In the genomic region with DNA sequence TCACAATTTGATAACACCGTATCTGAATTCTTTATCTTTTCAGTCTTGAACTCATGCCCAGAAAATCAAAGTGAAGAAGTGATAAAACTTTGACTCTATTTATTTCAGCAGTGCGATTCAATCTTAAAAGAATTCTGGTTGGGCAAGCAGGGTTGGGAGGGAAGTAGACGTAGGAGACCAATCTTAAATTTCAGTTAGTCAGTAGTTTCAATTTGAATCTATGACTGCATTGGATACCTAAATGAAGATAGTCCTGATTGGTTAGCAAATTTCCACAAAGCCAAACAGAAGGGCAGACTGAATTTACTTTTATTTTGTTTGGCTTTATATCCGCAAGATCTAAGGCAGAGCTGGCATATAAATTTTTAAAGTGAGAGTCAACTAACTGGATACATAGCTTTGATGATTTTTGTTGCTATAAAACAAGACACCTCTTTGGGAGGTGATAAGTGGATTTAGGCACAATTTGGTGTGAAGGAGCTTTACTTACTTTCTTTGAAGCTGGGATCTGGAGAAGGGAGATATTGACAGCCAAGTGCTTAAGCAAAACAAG, we compare ENCODE assay signal across 15 cellular contexts. TPM values are rescaled to one million over a fixed set of nuclear protein-coding genes. Genes with fewer than 3 reads are reported as not detected.
A peak's percentile ranks its signal among the peaks of the same experiment; 100 is the strongest.
DNase-seq lines count a peak whose midpoint lies in the region; ATAC-seq, FAIRE-seq and TF ChIP-seq lines count a peak whose summit lies in the region.
"Had no signal": no experiment of that assay in that cellular context is flagged by ENCODE, and none has a peak within 500 bp of the region (broad histone marks: within the 10 kb centered on the region; RNA-seq: fewer than 3 reads in every experiment).

No MANE protein-coding gene starts in this region.

- intact Hi-C loops in pancreas (cut with DNase I): no loop called here
- intact Hi-C loops in dorsolateral prefrontal cortex (cut with DNase I): no loop called here

- H3K4me3 Mint-ChIP-seq in T-helper 2 cell treated with Interferon-gamma antibody and Interleukin-4, amounts not matched to agents 5 μg/mL and 100 μg/mL, for 36 hours: no peak overlapping the region
- H3K4me3 Mint-ChIP-seq: activated CD4-positive, alpha-beta memory T cell treated with anti-CD3 and anti-CD28 coated beads, Interleukin-2, amount 10 ng/mL, durations not matched to agents 7 days and 5 days; IgD-negative memory B cell had no signal

- H3K9ac ChIP-seq in iPS-18a (ENCODE audit: low read length): no peak overlapping the region

- no peaks in the 10 kb centered on the region for H3K4me1 Mint-ChIP-seq in T-helper 2 cell treated with Interferon-gamma antibody and Interleukin-4, amounts not matched to agents 5 μg/mL and 100 μg/mL, for 36 hours (ENCODE audit: low read depth)
- H3K4me1 Mint-ChIP-seq: activated CD4-positive, alpha-beta memory T cell treated with anti-CD3 and anti-CD28 coated beads, Interleukin-2, amount 10 ng/mL, durations not matched to agents 7 days and 5 days; IgD-negative memory B cell had no signal

- H3K4me1 ChIP-seq in ACC112 (ENCODE audit: control insufficient read depth, insufficient read depth, low read length, unreplicated experiment): peaks cover 4% of the 10 kb centered on the region
- H3K4me1 ChIP-seq in iPS-18a (ENCODE audit: control insufficient read depth, low read depth, low read length): peaks cover 43% of the 10 kb centered on the region
- H3K4me1 ChIP-seq in pancreas: no peaks in the 10 kb centered on the region

- TF ChIP-seq CTCF in pancreas (IDR thresholded peaks at IDR 0.05) (no peak), dorsolateral prefrontal cortex (IDR thresholded peaks at IDR 0.05 in 54 of 56, conservative IDR thresholded peaks at IDR 0.05 in 2 of 56; ENCODE audit: low read depth in 1 of 56, partially characterized antibody in 56 of 56) (no peak)

- H3K36me3 ChIP-seq in ACC112 (ENCODE audit: insufficient read depth, low read length) (no peaks in the 10 kb centered on the region), iPS-18a (ENCODE audit: control insufficient read depth, low read depth, low read length) (no peaks in the 10 kb centered on the region), pancreas (no peaks in the 10 kb centered on the region)
- H3K36me3 ChIP-seq: brain microvascular endothelial cell had no signal

- H3K4me3 ChIP-seq in ACC112 (ENCODE audit: low read depth, low read length) (peak overlapping the region; percentile 88), iPS-18a (ENCODE audit: low read length) (peak overlapping the region; percentile 87), pancreas (no peak overlapping the region), dorsolateral prefrontal cortex (peak overlapping the region in 26 of 59 donors; percentile 2 to 74 (median 63))
- H3K4me3 ChIP-seq: skin epidermis had no signal

- WGBS in pancreas, 2 donors: 22 to 27% methylated on average over 4 of the region's 4 CpGs

- H2AFZ ChIP-seq in ACC112 (ENCODE audit: low read length, unreplicated experiment): peak overlapping the region; percentile 29

- DNase-seq in amniotic epithelial cell (ENCODE audit: low read depth): peak; percentile 54
- DNase-seq in pancreas: no peak
- no peak for DNase-seq in dorsolateral prefrontal cortex
- no peak for DNase-seq in medulla oblongata (ENCODE audit: extremely low spot score)
- DNase-seq in GM19239 (ENCODE audit: insufficient read length, low spot score): no peak
- DNase-seq in T-helper 2 cell treated with Interferon-gamma antibody and Interleukin-4, amounts not matched to agents 5 μg/mL and 100 μg/mL, for 36 hours (ENCODE audit: low spot score): no peak
- DNase-seq: activated CD4-positive, alpha-beta memory T cell treated with anti-CD3 and anti-CD28 coated beads, Interleukin-2, amount 10 ng/mL, durations not matched to agents 7 days and 5 days; activated effector memory CD4-positive, alpha-beta T cell treated with anti-CD3 and anti-CD28 coated beads, Interleukin-2, amount 50 U/mL, for 16 hours; brain microvascular endothelial cell; T-helper 9 cell; trophoblast cell had no signal

- ATAC-seq in pancreas: peak in 1 of 4 donors; percentile 26

- no peaks in the 10 kb centered on the region for H3K79me2 ChIP-seq in ACC112 (ENCODE audit: control insufficient read depth, insufficient read depth, low read length, unreplicated experiment)

- peak; percentile 20 for FAIRE-seq in pancreas (lab: Jason Lieb, UNC)
- FAIRE-seq in GM19239 (lab: Jason Lieb, UNC): no peak

- no peak overlapping the region for H3K27ac ChIP-seq in ACC112 (ENCODE audit: low read depth, low read length)
- no peak overlapping the region for H3K27ac ChIP-seq in iPS-18a (ENCODE audit: low read length)
- peak overlapping the region in 1 of 4 donors; percentile 37 for H3K27ac ChIP-seq in pancreas
- peak overlapping the region in 4 of 59 donors; percentile 32 to 41 (median 38) for H3K27ac ChIP-seq in dorsolateral prefrontal cortex
- H3K27ac ChIP-seq: brain microvascular endothelial cell, skin epidermis had no signal

- peaks cover 12% of the 10 kb centered on the region for H3K27me3 Mint-ChIP-seq in T-helper 2 cell treated with Interferon-gamma antibody and Interleukin-4, amounts not matched to agents 5 μg/mL and 100 μg/mL, for 36 hours (ENCODE audit: low read depth)

- H3K27ac Mint-ChIP-seq in T-helper 2 cell treated with Interferon-gamma antibody and Interleukin-4, amounts not matched to agents 5 μg/mL and 100 μg/mL, for 36 hours: no peak overlapping the region
- H3K27ac Mint-ChIP-seq: activated CD4-positive, alpha-beta memory T cell treated with anti-CD3 and anti-CD28 coated beads, Interleukin-2, amount 10 ng/mL, durations not matched to agents 7 days and 5 days had no signal

- H3K27me3 ChIP-seq in ACC112 (ENCODE audit: insufficient read depth, low read length): no peaks in the 10 kb centered on the region
- no peaks in the 10 kb centered on the region for H3K27me3 ChIP-seq in iPS-18a (ENCODE audit: control insufficient read depth, insufficient read depth, low read length)
- H3K27me3 ChIP-seq in pancreas: no peaks in the 10 kb centered on the region
- peaks cover 0 to 28% (median 13%) of the 10 kb centered on the region in 45 donors for H3K27me3 ChIP-seq in dorsolateral prefrontal cortex
- H3K27me3 ChIP-seq: brain microvascular endothelial cell had no signal

- no peaks in the 10 kb centered on the region for H3K36me3 Mint-ChIP-seq in T-helper 2 cell treated with Interferon-gamma antibody and Interleukin-4, amounts not matched to agents 5 μg/mL and 100 μg/mL, for 36 hours (ENCODE audit: low read depth)
- H3K36me3 Mint-ChIP-seq: IgD-negative memory B cell had no signal

- peaks cover 6% of the 10 kb centered on the region for H3K9me3 Mint-ChIP-seq in T-helper 2 cell treated with Interferon-gamma antibody and Interleukin-4, amounts not matched to agents 5 μg/mL and 100 μg/mL, for 36 hours

- H3K9me3 ChIP-seq in iPS-18a (ENCODE audit: control insufficient read depth, low read depth, low read length) (no peaks in the 10 kb centered on the region), pancreas (no peaks in the 10 kb centered on the region)

RNA-seq across cellular contexts. Expression of a gene that starts 2.6 kb away (rescaled TPM):
- total RNA-seq in pancreas (1 to 10 TPM; 1.4 to 5.6 (median 2.9) TPM), dorsolateral prefrontal cortex (10 to 100 TPM in 119 of 120 experiments, 1 to 10 TPM in 1; 9.7 to 50.1 (median 21.6) TPM)
- polyA plus RNA-seq in pancreas: 1 to 10 TPM; 1.9 to 2.1 TPM
- total RNA-seq: activated CD4-positive, alpha-beta memory T cell treated with anti-CD3 and anti-CD28 coated beads, Interleukin-2, amount 10 ng/mL, durations not matched to agents 7 days and 5 days had no signal
- polyA plus RNA-seq: IgD-negative memory B cell had no signal

Comparison
In these comparisons a context has a peak if more than half of its experiments do, and no peak if none do; other contexts are left out.
1. H3K4me3 ChIP-seq: peak in ACC112 (single experiment) and iPS-18a (single experiment); none in pancreas (0 of 4).